24 cellular contexts compared by ENCODE assay signal in genomic region chr2:101728865-101729264, GRCh38. TPM values are rescaled to one million over a fixed set of nuclear protein-coding genes. Genes with fewer than 3 reads are reported as not detected.
DNase-seq lines count a peak whose midpoint lies in the region; ATAC-seq and TF ChIP-seq lines count a peak whose summit lies in the region.
"Had no signal": no experiment of that assay in that cellular context is flagged by ENCODE, and none has a peak within 500 bp of the region (broad histone marks: within the 10 kb centered on the region; RNA-seq: fewer than 3 reads in every experiment).

No MANE protein-coding gene starts in this region.

- DNase-seq in activated naive CD8-positive, alpha-beta T cell treated with anti-CD3 and anti-CD28 coated beads for 36 hours = no peak
- no peak for DNase-seq in effector memory CD8-positive, alpha-beta T cell
- DNase-seq in type B pancreatic cell (ENCODE audit: extremely low spot score, unreplicated experiment) (no peak), natural killer cell (no peak), DMS153 (lab: John Stamatoyannopoulos, UW) (no peak)
- DNase-seq: activated naive CD4-positive, alpha-beta T cell treated with Interleukin-2 at 50 U/mL for 16 hours; Calu3; colonic mucosa; head of caudate nucleus; Kasumi-1; midbrain; NCI-H1105; NCI-H2081 treated with DMSO at 0.1 percent for 48 hours; NCI-H446 treated with DMSO at 0.1 percent for 48 hours; RPMI8226; thyroid gland had no signal

- H3K4me3 Mint-ChIP-seq in activated naive CD8-positive, alpha-beta T cell = peak overlapping the region; percentile 0
- H3K4me3 Mint-ChIP-seq in activated naive CD8-positive, alpha-beta T cell treated with anti-CD3 and anti-CD28 coated beads for 36 hours = no peak overlapping the region
- no peak overlapping the region for H3K4me3 Mint-ChIP-seq in effector memory CD8-positive, alpha-beta T cell
- H3K4me3 Mint-ChIP-seq in type B pancreatic cell (no peak overlapping the region), natural killer cell (no peak overlapping the region)
- H3K4me3 Mint-ChIP-seq: neural progenitor cell had no signal

- H3K9me3 ChIP-seq in OCI-LY3 (ENCODE audit: insufficient read depth, low read length) = no peaks in the 10 kb centered on the region
- H3K9me3 ChIP-seq: colonic mucosa, HAP-1, prostate gland, thyroid gland had no signal

- H3K27ac ChIP-seq in OCI-LY3 (ENCODE audit: low read length) = no peak overlapping the region
- H3K27ac ChIP-seq: colonic mucosa, neural progenitor cell, prostate gland, SK-N-MC, thyroid gland had no signal

- H3K36me3 ChIP-seq in OCI-LY3 (replicated peaks; ENCODE audit: low read depth, low read length) = peaks cover 3% of the 10 kb centered on the region
- H3K36me3 ChIP-seq: colonic mucosa, HAP-1, neural progenitor cell, prostate gland, thyroid gland had no signal

- H3K79me2 ChIP-seq in OCI-LY3 (ENCODE audit: low read length) = peaks cover 100% of the 10 kb centered on the region

- no peak for TF ChIP-seq CTCF in OCI-LY3 (IDR thresholded peaks at IDR 0.05; ENCODE audit: low read depth, low read length)
- no peak for TF ChIP-seq CTCF in type B pancreatic cell (conservative IDR thresholded peaks at IDR 0.05)
- TF ChIP-seq CTCF in natural killer cell (IDR thresholded peaks at IDR 0.05) = no peak

- H3K4me3 ChIP-seq in OCI-LY3 (ENCODE audit: low read length) = no peak overlapping the region
- H3K4me3 ChIP-seq: colonic mucosa, HAP-1, neural progenitor cell, prostate gland, SK-N-MC, thyroid gland had no signal

- H3K27me3 ChIP-seq in OCI-LY3 (ENCODE audit: low read depth, low read length) = no peaks in the 10 kb centered on the region
- H3K27me3 ChIP-seq: colonic mucosa, neural progenitor cell, thyroid gland had no signal

- no peak for ATAC-seq in effector memory CD8-positive, alpha-beta T cell (replicated peaks)
- ATAC-seq in natural killer cell = no peak
- ATAC-seq: activated CD4-positive, CD25-positive, alpha-beta regulatory T cell treated with anti-CD3 and anti-CD28 coated beads, Interleukin-2, amount 50 U/mL, for 24 hours had no signal

- H3K4me1 Mint-ChIP-seq in activated naive CD8-positive, alpha-beta T cell (ENCODE audit: low read depth) = peaks cover 85% of the 10 kb centered on the region
- H3K4me1 Mint-ChIP-seq in activated naive CD8-positive, alpha-beta T cell treated with anti-CD3 and anti-CD28 coated beads for 36 hours = peaks cover 82% of the 10 kb centered on the region
- H3K4me1 Mint-ChIP-seq in effector memory CD8-positive, alpha-beta T cell (ENCODE audit: low read depth in 2 of 2) = peaks cover 57 to 67% of the 10 kb centered on the region in 2 donors
- H3K4me1 Mint-ChIP-seq in type B pancreatic cell (ENCODE audit: unreplicated experiment) (peaks cover 43% of the 10 kb centered on the region), natural killer cell (peaks cover 51 to 76% of the 10 kb centered on the region in 2 donors)

- no peaks in the 10 kb centered on the region for H3K9me3 Mint-ChIP-seq in activated naive CD8-positive, alpha-beta T cell (ENCODE audit: low read depth)
- H3K9me3 Mint-ChIP-seq in activated naive CD8-positive, alpha-beta T cell treated with anti-CD3 and anti-CD28 coated beads for 36 hours = peaks cover 1% of the 10 kb centered on the region
- no peaks in the 10 kb centered on the region for H3K9me3 Mint-ChIP-seq in effector memory CD8-positive, alpha-beta T cell
- H3K9me3 Mint-ChIP-seq in type B pancreatic cell = peaks cover 3% of the 10 kb centered on the region
- H3K9me3 Mint-ChIP-seq in natural killer cell = no peaks in the 10 kb centered on the region
- H3K9me3 Mint-ChIP-seq: stimulated activated effector memory CD8-positive, alpha-beta T cell treated with anti-CD3 and anti-CD28 coated beads, Interleukin-12 subunit alpha, Interleukin-12 subunit beta, amount 100 ng/mL, for 72 hours had no signal

- H3K27me3 Mint-ChIP-seq in activated naive CD8-positive, alpha-beta T cell = no peaks in the 10 kb centered on the region
- no peaks in the 10 kb centered on the region for H3K27me3 Mint-ChIP-seq in activated naive CD8-positive, alpha-beta T cell treated with anti-CD3 and anti-CD28 coated beads for 36 hours
- H3K27me3 Mint-ChIP-seq in effector memory CD8-positive, alpha-beta T cell = no peaks in the 10 kb centered on the region
- H3K27me3 Mint-ChIP-seq in type B pancreatic cell = no peaks in the 10 kb centered on the region
- H3K27me3 Mint-ChIP-seq in natural killer cell (ENCODE audit: low read depth in 2 of 2) = no peaks in the 10 kb centered on the region

- peaks cover 3% of the 10 kb centered on the region for H3K36me3 Mint-ChIP-seq in activated naive CD8-positive, alpha-beta T cell
- peaks cover 21% of the 10 kb centered on the region for H3K36me3 Mint-ChIP-seq in activated naive CD8-positive, alpha-beta T cell treated with anti-CD3 and anti-CD28 coated beads for 36 hours
- H3K36me3 Mint-ChIP-seq in effector memory CD8-positive, alpha-beta T cell (ENCODE audit: insufficient read depth) = no peaks in the 10 kb centered on the region
- H3K36me3 Mint-ChIP-seq in type B pancreatic cell = peaks cover 7% of the 10 kb centered on the region
- no peaks in the 10 kb centered on the region for H3K36me3 Mint-ChIP-seq in natural killer cell
- H3K36me3 Mint-ChIP-seq: stimulated activated effector memory CD8-positive, alpha-beta T cell treated with anti-CD3 and anti-CD28 coated beads, Interleukin-12 subunit alpha, Interleukin-12 subunit beta, amount 100 ng/mL, for 72 hours had no signal

- no peak overlapping the region for H2AFZ ChIP-seq in OCI-LY3 (ENCODE audit: low read depth, low read length)
- H2AFZ ChIP-seq: neural progenitor cell had no signal

- H3K4me1 ChIP-seq in OCI-LY3 (ENCODE audit: low read length) = peaks cover 70% of the 10 kb centered on the region
- H3K4me1 ChIP-seq: prostate gland had no signal

- H3K27ac Mint-ChIP-seq in activated naive CD8-positive, alpha-beta T cell = peak overlapping the region; percentile 90
- H3K27ac Mint-ChIP-seq in activated naive CD8-positive, alpha-beta T cell treated with anti-CD3 and anti-CD28 coated beads for 36 hours = no peak overlapping the region
- peak overlapping the region; percentile 54 to 67 for H3K27ac Mint-ChIP-seq in effector memory CD8-positive, alpha-beta T cell
- H3K27ac Mint-ChIP-seq in type B pancreatic cell = peak overlapping the region; percentile 8
- no peak overlapping the region for H3K27ac Mint-ChIP-seq in natural killer cell
- H3K27ac Mint-ChIP-seq: neural progenitor cell had no signal

- peaks cover 96% of the 10 kb centered on the region for H4K20me1 ChIP-seq in OCI-LY3 (ENCODE audit: insufficient read depth, low read length)

- intact Hi-C loops in natural killer cell (cut with micrococcal nuclease) = no loop called here

- no peak overlapping the region for H3K9ac ChIP-seq in OCI-LY3 (ENCODE audit: low read length)
- H3K9ac ChIP-seq: neural progenitor cell had no signal

- peak overlapping the region; percentile 74; the same call in 1 of the 2 replicates for H3K4me2 ChIP-seq in OCI-LY3 (ENCODE audit: low read length)
- H3K4me2 ChIP-seq: neural progenitor cell had no signal

RNA-seq across cellular contexts. Expression of gene MAP4K4, which starts 31.4 kb away (rescaled TPM):
- 10 to 100 TPM; 34.4 to 36.5 TPM for total RNA-seq in activated naive CD8-positive, alpha-beta T cell treated with anti-CD3 and anti-CD28 coated beads for 36 hours
- total RNA-seq in type B pancreatic cell (ENCODE audit: low replicate concordance) = 82.0 and 166 TPM in 2 replicates
- 10 to 100 TPM; 60.2 to 80.3 (median 66.5) TPM for total RNA-seq in natural killer cell

Comparison
In these comparisons a context has a peak if more than half of its experiments do, and no peak if none do; other contexts are left out.
1. H3K27ac Mint-ChIP-seq: peak in activated naive CD8-positive, alpha-beta T cell (single experiment), effector memory CD8-positive, alpha-beta T cell (2 of 2) and type B pancreatic cell (single experiment); none in activated naive CD8-positive, alpha-beta T cell treated with anti-CD3 and anti-CD28 coated beads for 36 hours (single experiment) and natural killer cell (0 of 2).